In genomic region chr9:33151601-33152000, GRCh38 we compare ENCODE assay signal across 1 cellular context.
TF ChIP-seq lines count a peak whose summit lies in the region.

No MANE protein-coding gene starts in this region.

TF ChIP-seq in HepG2, 621 proteins besides CTCF, POLR2A, EP300 and RAD21 (continued from another document):
- TF ChIP-seq ZNF687 (CRISPR knock-in tag; IDR thresholded peaks at IDR 0.05) (no peak), SNRNP70 (IDR thresholded peaks at IDR 0.05; ENCODE audit: low read depth, low read length) (no peak), HBP1 (CRISPR knock-in tag; IDR thresholded peaks at IDR 0.05; ENCODE audit: low read depth) (no peak), ZKSCAN1 (IDR thresholded peaks at IDR 0.05; ENCODE audit: low read length) (no peak), E2F2 (CRISPR knock-in tag; IDR thresholded peaks at IDR 0.05; ENCODE audit: borderline replicate concordance) (no peak), ASH2L (IDR thresholded peaks at IDR 0.05; ENCODE audit: insufficient read length, low read depth, low read length) (no peak)
